Comparison of ENCODE assay signal across 8 cellular contexts in genomic region chr20:62860924-62861691, GRCh38. TPM values are rescaled to one million over a fixed set of nuclear protein-coding genes. Genes with fewer than 3 reads are reported as not detected.
DNase-seq lines count a peak whose midpoint lies in the region; ATAC-seq and TF ChIP-seq lines count a peak whose summit lies in the region.

No MANE protein-coding gene starts in this region.

- peak; percentile 37 for DNase-seq in EH (ENCODE audit: low read depth)
- peak; percentile 64 for DNase-seq in GM23248
- no peak for DNase-seq in MM.1S
- DNase-seq in right atrium auricular region (ENCODE audit: low spot score), result no peak
- DNase-seq in smooth muscle cell (lab: John Stamatoyannopoulos, UW; ENCODE audit: unreplicated experiment), result no peak
- no peak for DNase-seq in SW 1271 (lab: John Stamatoyannopoulos, UW)
- no peak for DNase-seq in 8988T

- H3K27me3 ChIP-seq in GM23248 (replicated peaks; ENCODE audit: insufficient read depth) (no peaks in the 10 kb centered on the region), MM.1S (replicated peaks; ENCODE audit: insufficient read depth, low read length) (peaks cover 19% of the 10 kb centered on the region), right atrium auricular region (no peaks in the 10 kb centered on the region), smooth muscle cell (ENCODE audit: low read depth) (no peaks in the 10 kb centered on the region)

- H3K9me3 ChIP-seq in GM23248 (ENCODE audit: low read depth) (no peaks in the 10 kb centered on the region), MM.1S (replicated peaks; ENCODE audit: insufficient read depth, low read length) (no peaks in the 10 kb centered on the region), right atrium auricular region (no peaks in the 10 kb centered on the region), smooth muscle cell (replicated peaks; ENCODE audit: low read depth) (no peaks in the 10 kb centered on the region)

- H3K27ac Mint-ChIP-seq in activated T-helper 17 cell treated with anti-CD3 and anti-CD28 coated beads, Interleukin-2, amount 50 U/mL, for 72 hours, result no peak overlapping the region

- in situ Hi-C loops in GM23248 (cut with MboI), result no loop called here

- H3K27me3 Mint-ChIP-seq in activated T-helper 17 cell treated with anti-CD3 and anti-CD28 coated beads, Interleukin-2, amount 50 U/mL, for 72 hours, result no peaks in the 10 kb centered on the region

- H3K36me3 Mint-ChIP-seq in activated T-helper 17 cell treated with anti-CD3 and anti-CD28 coated beads, Interleukin-2, amount 50 U/mL, for 72 hours (ENCODE audit: low read depth), result peaks cover 15% of the 10 kb centered on the region

- TF ChIP-seq CTCF in MM.1S (IDR thresholded peaks at IDR 0.05; ENCODE audit: low read length) (no peak), right atrium auricular region (IDR thresholded peaks at IDR 0.05) (no peak), smooth muscle cell (IDR thresholded peaks at IDR 0.05; ENCODE audit: borderline replicate concordance, insufficient read depth, poor library complexity, severe bottlenecking) (no peak)

- H3K27ac ChIP-seq in GM23248, result peak overlapping the region; percentile 35
- H3K27ac ChIP-seq in MM.1S (ENCODE audit: low read length), result no peak overlapping the region
- H3K27ac ChIP-seq in right atrium auricular region, result no peak overlapping the region
- no peak overlapping the region for H3K27ac ChIP-seq in smooth muscle cell (ENCODE audit: low read depth)

- H4K20me1 ChIP-seq in GM23248 (ENCODE audit: insufficient read depth), result no peaks in the 10 kb centered on the region
- H4K20me1 ChIP-seq in MM.1S (ENCODE audit: insufficient read depth, low read length), result no peaks in the 10 kb centered on the region
- peaks cover 24% of the 10 kb centered on the region for H4K20me1 ChIP-seq in smooth muscle cell (ENCODE audit: low read depth)

- no peaks in the 10 kb centered on the region for H3K9me3 Mint-ChIP-seq in activated T-helper 17 cell treated with anti-CD3 and anti-CD28 coated beads, Interleukin-2, amount 50 U/mL, for 72 hours

- H3K79me2 ChIP-seq in GM23248 (ENCODE audit: insufficient read depth) (peaks cover 45% of the 10 kb centered on the region), MM.1S (ENCODE audit: low read length) (peaks cover 9% of the 10 kb centered on the region), smooth muscle cell (ENCODE audit: low read depth) (peaks cover 18% of the 10 kb centered on the region)

- no peak overlapping the region for H3K4me3 Mint-ChIP-seq in activated T-helper 17 cell treated with anti-CD3 and anti-CD28 coated beads, Interleukin-2, amount 50 U/mL, for 72 hours

- H3K9ac ChIP-seq in GM23248, result peak overlapping the region; percentile 67
- H3K9ac ChIP-seq in MM.1S (ENCODE audit: low read length), result no peak overlapping the region
- H3K9ac ChIP-seq in smooth muscle cell (ENCODE audit: low read depth), result no peak overlapping the region

- H3K4me2 ChIP-seq in GM23248 (ENCODE audit: unreplicated experiment) (peak overlapping the region; percentile 61), MM.1S (ENCODE audit: low read depth, low read length) (no peak overlapping the region), smooth muscle cell (peak overlapping the region; percentile 80)

- peaks cover 10% of the 10 kb centered on the region; the same call in 1 of the 2 replicates for H3K36me3 ChIP-seq in GM23248 (ENCODE audit: low read depth)
- H3K36me3 ChIP-seq in MM.1S (replicated peaks; ENCODE audit: insufficient read depth, low read length), result no peaks in the 10 kb centered on the region
- H3K36me3 ChIP-seq in right atrium auricular region, result peaks cover 7% of the 10 kb centered on the region
- no peaks in the 10 kb centered on the region for H3K36me3 ChIP-seq in smooth muscle cell (ENCODE audit: low read depth)

- H3K4me3 ChIP-seq in GM23248 (peak overlapping the region; percentile 70), MM.1S (ENCODE audit: low read length) (peak overlapping the region; percentile 39; the same call in 1 of the 2 replicates), right atrium auricular region (peak overlapping the region; percentile 35 to 46), smooth muscle cell (peak overlapping the region; percentile 46)

- peaks cover 5% of the 10 kb centered on the region for H3K4me1 Mint-ChIP-seq in activated T-helper 17 cell treated with anti-CD3 and anti-CD28 coated beads, Interleukin-2, amount 50 U/mL, for 72 hours

- H3K9me2 ChIP-seq in GM23248 (ENCODE audit: insufficient read depth), result no peaks in the 10 kb centered on the region
- H3K9me2 ChIP-seq in MM.1S (replicated peaks; ENCODE audit: insufficient read depth, low read length), result no peaks in the 10 kb centered on the region

- ATAC-seq in activated T-helper 17 cell treated with anti-CD3 and anti-CD28 coated beads, Interleukin-2, amount 50 U/mL, for 72 hours (replicated peaks), result peak; percentile 49

- H3F3A ChIP-seq in GM23248 (ENCODE audit: insufficient read depth), result no peaks in the 10 kb centered on the region
- no peaks in the 10 kb centered on the region for H3F3A ChIP-seq in MM.1S (ENCODE audit: insufficient read depth, low read length)
- H3F3A ChIP-seq in smooth muscle cell (ENCODE audit: low read depth), result no peaks in the 10 kb centered on the region

- H2AFZ ChIP-seq in GM23248 (peak overlapping the region; percentile 69; the same call in 1 of the 2 replicates), MM.1S (ENCODE audit: low read length) (no peak overlapping the region), smooth muscle cell (ENCODE audit: low read depth) (no peak overlapping the region)

- H3K4me1 ChIP-seq in GM23248 (ENCODE audit: insufficient read depth) (no peaks in the 10 kb centered on the region), MM.1S (ENCODE audit: low read length) (peaks cover 3% of the 10 kb centered on the region; the same call in 1 of the 2 replicates), right atrium auricular region (peaks cover 0 to 12% of the 10 kb centered on the region in 2 donors), smooth muscle cell (ENCODE audit: low read depth) (peaks cover 15% of the 10 kb centered on the region)

- 1% methylated on average over 88 to 94 of the region's 129 CpGs for WGBS in GM23248 (ENCODE audit: low coverage in 1 of 2, low lambda C conversion rate in 2 of 2, missing lambda C conversion rate in 2 of 2), 2 experiments
- 1% methylated on average over 62 of the region's 129 CpGs for WGBS in smooth muscle cell (ENCODE audit: low lambda C conversion rate)

RNA-seq across cellular contexts. Expression of gene TCFL5, which starts 0.5 kb away (rescaled TPM):
- 17.5 and 18.5 TPM in 2 replicates for total RNA-seq in GM23248 (2014; rRNA removed; shearing (Covaris generic))
- polyA plus RNA-seq in GM23248 (2016; fragmentation: Nextera tagmentation; extraction: Ambion mirVana) (1.2 and 1.7 TPM in 2 replicates), smooth muscle cell (6.8 and 12.5 TPM in 2 replicates)
- 1 to 10 TPM; 3.4 to 3.7 TPM for total RNA-seq in activated T-helper 17 cell treated with anti-CD3 and anti-CD28 coated beads, Interleukin-2, amount 50 U/mL, for 72 hours
- total RNA-seq in right atrium auricular region (1 to 10 TPM; 4.8 to 6.4 TPM), smooth muscle cell (9.1 and 9.5 TPM in 2 replicates)

RNA-seq across cellular contexts. Expression of gene COL9A3, which starts 44.3 kb away (rescaled TPM):
- not detected in 2 replicates for total RNA-seq in GM23248 (2014; rRNA removed; shearing (Covaris generic))
- polyA plus RNA-seq in GM23248 (2016; fragmentation: Nextera tagmentation; extraction: Ambion mirVana) (0.25 TPM in 1 of 2 replicates, not detected in the other), smooth muscle cell (73.3 and 77.4 TPM in 2 replicates)
- total RNA-seq in activated T-helper 17 cell treated with anti-CD3 and anti-CD28 coated beads, Interleukin-2, amount 50 U/mL, for 72 hours, result not detected
- total RNA-seq in right atrium auricular region (1 to 10 TPM; 4.2 to 5.7 TPM), smooth muscle cell (23.0 and 30.1 TPM in 2 replicates)

RNA-seq across cellular contexts. Expression of gene OGFR, which starts 56.5 kb away (rescaled TPM):
- total RNA-seq in GM23248 (2014; rRNA removed; shearing (Covaris generic)), result 42.4 and 52.2 TPM in 2 replicates
- polyA plus RNA-seq in GM23248 (2016; fragmentation: Nextera tagmentation; extraction: Ambion mirVana) (9.7 and 9.9 TPM in 2 replicates), smooth muscle cell (53.2 and 61.4 TPM in 2 replicates)
- total RNA-seq in activated T-helper 17 cell treated with anti-CD3 and anti-CD28 coated beads, Interleukin-2, amount 50 U/mL, for 72 hours, result 10 to 100 TPM; 42.3 to 52.6 TPM
- total RNA-seq in right atrium auricular region (10 to 100 TPM; 17.3 to 31.2 TPM), smooth muscle cell (21.5 and 24.4 TPM in 2 replicates)

Comparison
In these comparisons a context has a peak if more than half of its experiments do, and no peak if none do; other contexts are left out.
1. DNase-seq: peak in EH (single experiment) and GM23248 (single experiment); none in MM.1S (single experiment), right atrium auricular region (single experiment), smooth muscle cell (single experiment), SW 1271 (0 of 2) and 8988T (single experiment).
2. Peak in every context shown above with its lines, with median percentiles within 50 percentile points of each other: H3K4me3 ChIP-seq.